In genomic region chr6:26749126-26749758, GRCh38 we compare ENCODE assay signal across 2 cellular contexts.
TF ChIP-seq lines count a peak whose summit lies in the region.

No MANE protein-coding gene starts in this region.

TF ChIP-seq in A549, 52 proteins besides CTCF, POLR2A, EP300 and RAD21:
- peak; percentile 19; the same call in 1 of the 2 replicates for TF ChIP-seq MAX (IDR thresholded peaks at IDR 0.05)

TF ChIP-seq in H1, 55 proteins besides CTCF, POLR2A, EP300 and RAD21:
- TF ChIP-seq KDM4A (IDR thresholded peaks at IDR 0.05; ENCODE audit: low read depth, low read length, severe bottlenecking) (peak; percentile 43), TBP (IDR thresholded peaks at IDR 0.05; ENCODE audit: low read depth, low read length) (peak; percentile 95)
- TF ChIP-seq, protein P1, sequence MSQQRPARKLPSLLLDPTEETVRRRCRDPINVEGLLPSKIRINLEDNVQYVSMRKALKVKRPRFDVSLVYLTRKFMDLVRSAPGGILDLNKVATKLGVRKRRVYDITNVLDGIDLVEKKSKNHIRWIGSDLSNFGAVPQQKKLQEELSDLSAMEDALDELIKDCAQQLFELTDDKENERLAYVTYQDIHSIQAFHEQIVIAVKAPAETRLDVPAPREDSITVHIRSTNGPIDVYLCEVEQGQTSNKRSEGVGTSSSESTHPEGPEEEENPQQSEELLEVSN (IDR thresholded peaks at IDR 0.05), result peak; percentile 38; the same call in 1 of the 2 replicates
TF ChIP-seq in H1: peak in this region for 3; not testable (repeated sequence) for 52.
